In genomic region chr10:129481641-129482040, GRCh38 we compare ENCODE assay signal across 2 cellular contexts.
TF ChIP-seq lines count a peak whose summit lies in the region.

No MANE protein-coding gene starts in this region.

TF ChIP-seq in liver, 16 proteins besides CTCF, POLR2A, EP300 and RAD21 (continued from another document):
- TF ChIP-seq REST (IDR thresholded peaks at IDR 0.05) (no peak), JUND (IDR thresholded peaks at IDR 0.05) (no peak), MAX (IDR thresholded peaks at IDR 0.05) (no peak), TAF1 (conservative IDR thresholded peaks at IDR 0.05) (no peak), EGR1 (IDR thresholded peaks at IDR 0.05; ENCODE audit: low read depth in 2 of 2) (no peak), FOXA1 (IDR thresholded peaks at IDR 0.05) (no peak), HNF4A (conservative IDR thresholded peaks at IDR 0.05) (peak; percentile 49 to 65)

TF ChIP-seq in HepG2, 621 proteins besides CTCF, POLR2A, EP300 and RAD21 (continued from another document):
- TF ChIP-seq ZUFSP (CRISPR knock-in tag; IDR thresholded peaks at IDR 0.05; ENCODE audit: borderline replicate concordance) (no peak), WIZ (CRISPR knock-in tag; IDR thresholded peaks at IDR 0.05) (no peak), ZNF576 (CRISPR knock-in tag; IDR thresholded peaks at IDR 0.05) (no peak), ZNF549 (CRISPR knock-in tag; IDR thresholded peaks at IDR 0.05) (no peak), HIVEP1 (CRISPR knock-in tag; IDR thresholded peaks at IDR 0.05) (no peak), ZNF530 (CRISPR knock-in tag; IDR thresholded peaks at IDR 0.05; ENCODE audit: low read depth) (no peak), SYNCRIP (IDR thresholded peaks at IDR 0.05; ENCODE audit: insufficient read depth, low read depth, low read length) (no peak), ZNF710 (CRISPR knock-in tag; IDR thresholded peaks at IDR 0.05; ENCODE audit: borderline replicate concordance) (no peak), MTF1 (CRISPR knock-in tag; IDR thresholded peaks at IDR 0.05) (no peak), NONO (IDR thresholded peaks at IDR 0.05) (no peak), NONO (CRISPR knock-in tag; conservative IDR thresholded peaks at IDR 0.05) (no peak), SP1 (IDR thresholded peaks at IDR 0.05) (no peak), SP1 (CRISPR knock-in tag; IDR thresholded peaks at IDR 0.05) (no peak), HDAC2 (CRISPR knock-in tag; IDR thresholded peaks at IDR 0.05) (no peak), ZNF782 (CRISPR knock-in tag; IDR thresholded peaks at IDR 0.05; ENCODE audit: borderline replicate concordance) (no peak), DRAP1 (CRISPR knock-in tag; IDR thresholded peaks at IDR 0.05) (no peak), SALL2 (CRISPR knock-in tag; IDR thresholded peaks at IDR 0.05) (no peak), ZNF577 (CRISPR knock-in tag; IDR thresholded peaks at IDR 0.05; ENCODE audit: borderline replicate concordance, low read depth) (no peak)
TF ChIP-seq in HepG2: peak in this region for 0.
